ENCODE assay signal across 8 cellular contexts in the genomic region with DNA sequence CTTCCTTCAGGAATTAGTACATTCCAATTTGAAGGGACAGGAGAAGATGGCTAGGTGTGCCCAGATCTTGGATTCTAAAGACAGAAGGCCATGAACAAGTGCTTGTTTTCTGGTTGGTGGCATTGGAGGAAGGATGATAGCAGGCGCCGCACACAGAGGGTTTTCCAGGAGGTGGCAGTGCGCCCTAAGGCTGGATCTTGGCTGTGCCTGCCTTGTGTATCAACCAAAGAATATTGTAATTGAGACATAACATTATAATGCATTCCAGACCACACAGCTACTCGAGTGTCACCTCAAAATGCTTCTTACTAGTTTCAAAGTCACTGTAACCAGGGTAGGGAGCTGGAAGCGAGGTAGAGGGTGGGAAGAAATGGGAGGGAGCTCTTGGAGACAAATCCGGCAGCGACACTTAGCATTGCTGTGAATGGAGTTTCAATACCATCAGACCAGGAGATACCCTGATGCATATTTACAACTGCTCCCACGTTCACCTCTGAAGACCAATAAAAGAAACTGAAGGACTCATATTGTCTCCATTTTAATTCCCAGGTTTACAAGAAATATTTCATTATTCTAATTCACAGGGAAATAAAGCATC. TPM values are rescaled to one million over a fixed set of nuclear protein-coding genes. Genes with fewer than 3 reads are reported as not detected.
DNase-seq lines count a peak whose midpoint lies in the region; FAIRE-seq and TF ChIP-seq lines count a peak whose summit lies in the region.

No MANE protein-coding gene starts in this region.

- peak; percentile 62 for FAIRE-seq in H54 (lab: Jason Lieb, UNC)
- no peak for FAIRE-seq in GM19239 (lab: Jason Lieb, UNC)

- H3K4me1 Mint-ChIP-seq in activated CD4-positive, alpha-beta memory T cell treated with anti-CD3 and anti-CD28 coated beads for 36 hours (ENCODE audit: low read depth), result peaks cover 5% of the 10 kb centered on the region

- H3K4me3 ChIP-seq in A673 (ENCODE audit: low read depth, low read length, poor library complexity, severe bottlenecking) (no peak overlapping the region), lower leg skin (ENCODE audit: low read depth, poor library complexity, severe bottlenecking) (no peak overlapping the region)

- H3K4me1 ChIP-seq in A673 (ENCODE audit: insufficient read depth, low read length, poor library complexity, severe bottlenecking), result no peaks in the 10 kb centered on the region

- H3K27ac Mint-ChIP-seq in activated CD4-positive, alpha-beta memory T cell treated with anti-CD3 and anti-CD28 coated beads for 36 hours, result no peak overlapping the region

- no peaks in the 10 kb centered on the region for H3K36me3 Mint-ChIP-seq in activated CD4-positive, alpha-beta memory T cell treated with anti-CD3 and anti-CD28 coated beads for 36 hours

- WGBS in lower leg skin, 2 donors, result 25 to 34% methylated on average over 8 of the region's 8 CpGs

- intact Hi-C loops in A673 (cut with micrococcal nuclease; ENCODE audit: unreplicated experiment), result loop anchor here (1.0 to 10.0 kb wide), 4 partner anchors 180 to 643 kb away; partner anchors contain the start of gene METTL21A
- intact Hi-C loops in activated CD4-positive, alpha-beta memory T cell treated with anti-CD3 and anti-CD28 coated beads for 36 hours (cut with micrococcal nuclease), result loop anchor here (1.0 to 10.0 kb wide), 5 partner anchors 143 to 491 kb away; no protein-coding TSS in a partner anchor
- intact Hi-C loops in lower leg skin (cut with DNase I; ENCODE audit: low total_unique reads), result loop anchor here (2.0 kb wide), 1 partner anchor 495 kb away; no protein-coding TSS in a partner anchor

- peak; percentile 65 for DNase-seq in A673 (ENCODE audit: low spot score)
- DNase-seq in H54 (ENCODE audit: insufficient read length, low spot score), result peak; percentile 38
- DNase-seq in NCI-H446 treated with DMSO at 0.1 percent for 48 hours (lab: John Stamatoyannopoulos, UW), result peak; percentile 75
- peak; percentile 70 for DNase-seq in activated CD4-positive, alpha-beta memory T cell treated with anti-CD3 and anti-CD28 coated beads for 36 hours
- DNase-seq in effector CD4-positive, alpha-beta T cell, result peak; percentile 22
- peak; percentile 76 to 94 for DNase-seq in lower leg skin (ENCODE audit: low spot score in 2 of 2)
- DNase-seq in stimulated activated CD8-positive, alpha-beta memory T cell treated with anti-CD3 and anti-CD28 coated beads, Interleukin-4, amount 100 ng/mL, for 48 hours, result peak; percentile 63
- DNase-seq in GM19239 (ENCODE audit: insufficient read length, low spot score), result no peak

- no peaks in the 10 kb centered on the region for H3K9me3 ChIP-seq in A673 (ENCODE audit: low read depth, low read length, poor library complexity, severe bottlenecking)

- H3K4me3 Mint-ChIP-seq in activated CD4-positive, alpha-beta memory T cell treated with anti-CD3 and anti-CD28 coated beads for 36 hours, result no peak overlapping the region

- H3K27me3 Mint-ChIP-seq in activated CD4-positive, alpha-beta memory T cell treated with anti-CD3 and anti-CD28 coated beads for 36 hours, result no peaks in the 10 kb centered on the region

- TF ChIP-seq POLR2A in H54 (IDR thresholded peaks at IDR 0.05; ENCODE audit: low read depth, low read length), result no peak
- no peak for TF ChIP-seq POLR2A in lower leg skin (IDR thresholded peaks at IDR 0.05)

- TF ChIP-seq CTCF in A673 (conservative IDR thresholded peaks at IDR 0.05; ENCODE audit: low read depth, low read length), result peak; percentile 71
- TF ChIP-seq CTCF in lower leg skin (IDR thresholded peaks at IDR 0.05), result no peak

- CTCF ChIA-PET in A673 (lab: Charles Lee), result interaction anchor here (0.6 to 0.7 kb wide), 2 partner anchors 437 to 492 kb away, joined by 3 read pairs; no protein-coding TSS in a partner anchor
- CTCF ChIA-PET in activated CD4-positive, alpha-beta memory T cell treated with anti-CD3 and anti-CD28 coated beads for 36 hours (lab: Charles Lee), result interaction anchor here (1.7 to 1.8 kb wide), 2 partner anchors 490 to 492 kb away, joined by 5 to 7 read pairs; no protein-coding TSS in a partner anchor

- H3K27me3 ChIP-seq in A673 (replicated peaks; ENCODE audit: insufficient read depth, low read depth, low read length, poor library complexity), result peaks cover 38% of the 10 kb centered on the region

- H3K27ac ChIP-seq in A673 (ENCODE audit: low read depth, low read length, poor library complexity, severe bottlenecking), result no peak overlapping the region

- H3K36me3 ChIP-seq in A673 (ENCODE audit: insufficient read depth, low read length, poor library complexity, severe bottlenecking), result no peaks in the 10 kb centered on the region

- POLR2A ChIA-PET in A673 (lab: Charles Lee; ENCODE audit: low non-redundant PET), result no interaction called here
- POLR2A ChIA-PET in activated CD4-positive, alpha-beta memory T cell treated with anti-CD3 and anti-CD28 coated beads for 36 hours (lab: Charles Lee), result no interaction called here

- BruUV-seq in A673 (replicated peaks; lab: Mats Ljungman, UMichigan), result no TSS peak

- H3K9me3 Mint-ChIP-seq in activated CD4-positive, alpha-beta memory T cell treated with anti-CD3 and anti-CD28 coated beads for 36 hours, result peaks cover 7% of the 10 kb centered on the region

RNA-seq across cellular contexts. Expression of gene CPO, which starts 42.5 kb away (rescaled TPM):
- total RNA-seq in A673 (2021) (not detected in 2 replicates), lower leg skin (under 1 TPM in 2 of 4 donors, not detected in 2; 0.27 to 0.39 TPM)
- not detected for total RNA-seq in activated CD4-positive, alpha-beta memory T cell treated with anti-CD3 and anti-CD28 coated beads for 36 hours
